In the genomic region with DNA sequence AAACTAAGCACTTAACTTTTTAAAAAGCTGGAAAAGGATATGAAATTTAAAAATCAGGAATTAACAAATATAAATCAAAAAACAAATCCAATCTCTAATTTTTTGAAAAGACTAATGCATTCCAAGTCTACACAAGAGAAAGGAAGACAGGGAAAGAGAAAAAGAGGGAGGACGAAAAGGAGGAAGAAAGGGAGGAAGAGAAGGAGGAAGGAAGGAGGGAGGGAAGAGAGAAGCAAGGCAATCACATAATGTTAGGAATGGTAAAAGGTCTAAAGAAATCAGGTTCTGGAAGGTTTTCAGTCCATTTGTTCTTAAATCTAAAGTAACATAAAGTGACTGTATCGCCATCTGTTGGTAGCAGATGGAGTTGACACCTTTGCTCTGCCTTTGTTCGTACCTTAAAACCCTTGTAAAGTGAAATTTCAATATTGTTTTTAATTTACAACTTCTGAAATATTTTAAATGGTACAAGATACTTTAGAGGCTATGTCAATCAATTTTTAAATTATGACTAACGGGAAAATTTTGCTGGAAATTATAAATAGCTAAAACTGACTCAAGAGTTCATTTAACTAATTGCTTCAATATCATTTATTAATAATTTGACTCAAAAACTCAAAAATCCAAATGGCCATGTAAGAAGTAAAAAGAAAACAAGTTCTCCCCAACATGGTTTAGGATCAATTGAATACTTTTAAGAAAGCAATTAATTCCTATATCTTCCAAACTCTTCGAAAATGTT, we compare ENCODE assay signal across 9 cellular contexts. TPM values are rescaled to one million over a fixed set of nuclear protein-coding genes. Genes with fewer than 3 reads are reported as not detected.
DNase-seq lines count a peak whose midpoint lies in the region; ATAC-seq and TF ChIP-seq lines count a peak whose summit lies in the region.
"Had no signal": no experiment of that assay in that cellular context is flagged by ENCODE, and none has a peak within 500 bp of the region (broad histone marks: within the 10 kb centered on the region; RNA-seq: fewer than 3 reads in every experiment).

No MANE protein-coding gene starts in this region.

- no peaks in the 10 kb centered on the region for H3K79me1 ChIP-seq in IMR-90 (ENCODE audit: low read depth in 1 of 2, low read length in 2 of 2)

- no peak overlapping the region for H2BK5ac ChIP-seq in IMR-90 (ENCODE audit: low read depth, low read length, poor library complexity, severe bottlenecking)

- H3K4me3 ChIP-seq in IMR-90 (ENCODE audit: insufficient read depth, low read depth, low read length) (no peak overlapping the region), parathyroid adenoma (ENCODE audit: low read depth, low read length) (no peak overlapping the region)

- DNase-seq in activated CD4-positive, alpha-beta T cell treated with anti-CD3 and anti-CD28 coated beads for 36 hours, result peak; percentile 57
- DNase-seq in activated CD4-positive, alpha-beta T cell treated with anti-CD3 and anti-CD28 coated beads for 1 hour, result no peak
- DNase-seq in IMR-90 (peak; percentile 67), SKM-1 treated with dmso at 0.1 percent for 144 hours (lab: John Stamatoyannopoulos, UW; ENCODE audit: unreplicated experiment) (peak; percentile 40), endothelial cell (ENCODE audit: low spot score) (peak; percentile 25), NK-92 (lab: John Stamatoyannopoulos, UW; ENCODE audit: unreplicated experiment) (no peak)

- H3K27me3 Mint-ChIP-seq in activated CD4-positive, alpha-beta T cell treated with anti-CD3 and anti-CD28 coated beads for 36 hours, result peaks cover 12% of the 10 kb centered on the region
- no peaks in the 10 kb centered on the region for H3K27me3 Mint-ChIP-seq in endothelial cell (ENCODE audit: unreplicated experiment)

- TF ChIP-seq POLR2A in IMR-90 (IDR thresholded peaks at IDR 0.05; ENCODE audit: low read depth, low read length), result no peak

- H3K79me2 ChIP-seq in parathyroid adenoma, result no peaks in the 10 kb centered on the region

- H3K4me2 ChIP-seq in IMR-90 (ENCODE audit: low read depth, low read length) (no peak overlapping the region), parathyroid adenoma (ENCODE audit: low read length) (no peak overlapping the region)

- no peak overlapping the region for H3K14ac ChIP-seq in IMR-90 (replicated peaks; ENCODE audit: low read depth, low read length)

- H3K56ac ChIP-seq in IMR-90 (ENCODE audit: extremely low read depth, insufficient read depth, low read length), result no peak overlapping the region

- H3K9ac ChIP-seq in IMR-90 (ENCODE audit: low read depth, low read length), result no peak overlapping the region
- H3K9ac ChIP-seq in parathyroid adenoma, result no peak overlapping the region

- H3K27me3 ChIP-seq in IMR-90 (ENCODE audit: control insufficient read depth, insufficient read depth, low read length) (no peaks in the 10 kb centered on the region; the same call in 1 of the 2 replicates), parathyroid adenoma (ENCODE audit: control insufficient read depth, insufficient read depth, low read length) (no peaks in the 10 kb centered on the region)

- H3K27ac Mint-ChIP-seq in activated CD4-positive, alpha-beta T cell treated with anti-CD3 and anti-CD28 coated beads for 36 hours, result no peak overlapping the region
- H3K27ac Mint-ChIP-seq in endothelial cell (ENCODE audit: unreplicated experiment), result peak overlapping the region; percentile 25
- H3K27ac Mint-ChIP-seq: stimulated activated naive CD8-positive, alpha-beta T cell treated with anti-CD3 and anti-CD28 coated beads, Interleukin-15, Interleukin-2, amounts not matched to agents 100 ng/mL and 50 ng/mL, for 24 hours had no signal

- H3K4me1 ChIP-seq in IMR-90 (ENCODE audit: control insufficient read depth, insufficient read depth, low read length) (no peaks in the 10 kb centered on the region), parathyroid adenoma (no peaks in the 10 kb centered on the region)

- no peak overlapping the region for H2BK15ac ChIP-seq in IMR-90 (ENCODE audit: low read depth, low read length)

- no peak for ATAC-seq in activated CD4-positive, alpha-beta T cell treated with anti-CD3 and anti-CD28 coated beads for 36 hours
- ATAC-seq in IMR-90 (ENCODE audit: low read depth), result peak; percentile 44; the same call in 1 of the 2 replicates
- no peak for ATAC-seq in GM21390 (IDR thresholded peaks at IDR 0.05; ENCODE audit: unreplicated experiment)

- no TSS peak for BruUV-seq in IMR-90 (replicated peaks; lab: Mats Ljungman, UMichigan)

- H2AFZ ChIP-seq in IMR-90 (replicated peaks; ENCODE audit: low read length, poor library complexity) (no peak overlapping the region), parathyroid adenoma (no peak overlapping the region)

- CTCF ChIA-PET in activated CD4-positive, alpha-beta T cell treated with anti-CD3 and anti-CD28 coated beads for 36 hours (lab: Charles Lee), result interaction anchor here (0.7 to 8.8 kb wide), 22 partner anchors 9 to 746 kb away, joined by 3 to 133 read pairs (median 4); no protein-coding TSS in a partner anchor
- CTCF ChIA-PET in IMR-90 (lab: Yijun Ruan, JAX), result interaction anchor here (0.6 to 0.9 kb wide), 5 partner anchors 12 to 368 kb away, joined by 3 to 4 read pairs (median 3); no protein-coding TSS in a partner anchor

- H3K18ac ChIP-seq in IMR-90 (ENCODE audit: low read depth, low read length), result no peak overlapping the region

- no peak overlapping the region for H4K5ac ChIP-seq in IMR-90 (ENCODE audit: low read depth, low read length)

- H2AK5ac ChIP-seq in IMR-90 (ENCODE audit: low read depth, low read length), result no peak overlapping the region

- in situ Hi-C loops in IMR-90 (cut with MboI; ENCODE audit: low sequenced_read_pairs), result loop anchor here (25.0 kb wide), 1 partner anchor 287 kb away; a partner anchor contains a TSS

- no peak overlapping the region for H2BK120ac ChIP-seq in IMR-90 (ENCODE audit: low read depth, low read length)

- H4K8ac ChIP-seq in IMR-90 (ENCODE audit: low read depth in 2 of 2, low read length in 2 of 2), result no peak overlapping the region

- H3K27ac ChIP-seq in IMR-90 (ENCODE audit: insufficient read depth, low read length) (no peak overlapping the region), parathyroid adenoma (no peak overlapping the region)

- H3K4ac ChIP-seq in IMR-90 (ENCODE audit: low read depth, low read length), result no peak overlapping the region

- 0 out of 2 replicates have a peak overlapping the region, but pooled peaks have one; percentile 45 for H2BK20ac ChIP-seq in IMR-90 (ENCODE audit: low read depth, low read length)

- no peaks in the 10 kb centered on the region for H3K36me3 Mint-ChIP-seq in activated CD4-positive, alpha-beta T cell treated with anti-CD3 and anti-CD28 coated beads for 36 hours (ENCODE audit: low read depth)
- no peaks in the 10 kb centered on the region for H3K36me3 Mint-ChIP-seq in endothelial cell (ENCODE audit: low read depth, unreplicated experiment)

- no CpG with 5 or more reads among the region's 5 CpGs for WGBS in IMR-90 (ENCODE audit: extremely low coverage in 2 of 2, insufficient read length in 1 of 2), 2 experiments

- H3K9me3 Mint-ChIP-seq in activated CD4-positive, alpha-beta T cell treated with anti-CD3 and anti-CD28 coated beads for 36 hours (ENCODE audit: low read depth), result no peaks in the 10 kb centered on the region
- no peaks in the 10 kb centered on the region for H3K9me3 Mint-ChIP-seq in endothelial cell (ENCODE audit: unreplicated experiment)
- H3K9me3 Mint-ChIP-seq: stimulated activated naive CD8-positive, alpha-beta T cell treated with anti-CD3 and anti-CD28 coated beads, Interleukin-15, Interleukin-2, amounts not matched to agents 100 ng/mL and 50 ng/mL, for 24 hours had no signal

- dilution Hi-C loops in IMR-90 (cut with HindIII; ENCODE audit: low sequenced_read_pairs, unreplicated experiment), result no loop called here

- H3K4me1 Mint-ChIP-seq in activated CD4-positive, alpha-beta T cell treated with anti-CD3 and anti-CD28 coated beads for 36 hours, result no peaks in the 10 kb centered on the region
- H3K4me1 Mint-ChIP-seq in endothelial cell (ENCODE audit: unreplicated experiment), result no peaks in the 10 kb centered on the region

- H2AK9ac ChIP-seq in IMR-90 (replicated peaks; ENCODE audit: low read depth, low read length, poor library complexity), result no peak overlapping the region

- POLR2A ChIA-PET in activated CD4-positive, alpha-beta T cell treated with anti-CD3 and anti-CD28 coated beads for 36 hours (lab: Charles Lee), result no interaction called here
- POLR2A ChIA-PET in IMR-90 (lab: Charles Lee; ENCODE audit: unreplicated experiment), result no interaction called here

- peak; percentile 73 for TF ChIP-seq CTCF in IMR-90 (conservative IDR thresholded peaks at IDR 0.05; ENCODE audit: low read depth, low read length)
- TF ChIP-seq CTCF in endothelial cell (IDR thresholded peaks at IDR 0.05; ENCODE audit: unreplicated experiment), result peak; percentile 82
- peak; percentile 60 for TF ChIP-seq CTCF in parathyroid adenoma (IDR thresholded peaks at IDR 0.05)

- H3K36me3 ChIP-seq in IMR-90 (ENCODE audit: control insufficient read depth, insufficient read depth, low read length) (no peaks in the 10 kb centered on the region), parathyroid adenoma (ENCODE audit: control insufficient read depth, insufficient read depth, low read length) (no peaks in the 10 kb centered on the region)

- no peaks in the 10 kb centered on the region for H3K9me1 ChIP-seq in IMR-90 (ENCODE audit: insufficient read depth, low read length)

- intact Hi-C loops in activated CD4-positive, alpha-beta T cell treated with anti-CD3 and anti-CD28 coated beads for 36 hours (cut with DNase I, micrococcal nuclease), result loop anchor here (1.0 to 10.0 kb wide), 2 partner anchors 130 to 297 kb away; no protein-coding TSS in a partner anchor
- intact Hi-C loops in IMR-90 (cut with micrococcal nuclease), result loop anchor here (5.0 kb wide), 1 partner anchor 297 kb away; no protein-coding TSS in a partner anchor

- no peaks in the 10 kb centered on the region for H3K9me3 ChIP-seq in IMR-90 (ENCODE audit: control insufficient read depth, insufficient read depth, low read length)
- no peaks in the 10 kb centered on the region for H3K9me3 ChIP-seq in parathyroid adenoma (ENCODE audit: control insufficient read depth, low read length)

- peak; percentile 65 for TF ChIP-seq RAD21 in IMR-90 (IDR thresholded peaks at IDR 0.05; ENCODE audit: low read length)

- no peak overlapping the region for H3K4me3 Mint-ChIP-seq in activated CD4-positive, alpha-beta T cell treated with anti-CD3 and anti-CD28 coated beads for 36 hours
- no peak overlapping the region for H3K4me3 Mint-ChIP-seq in endothelial cell (ENCODE audit: unreplicated experiment)
- H3K4me3 Mint-ChIP-seq: stimulated activated naive CD8-positive, alpha-beta T cell treated with anti-CD3 and anti-CD28 coated beads, Interleukin-15, Interleukin-2, amounts not matched to agents 100 ng/mL and 50 ng/mL, for 24 hours had no signal

- H4K91ac ChIP-seq in IMR-90 (ENCODE audit: insufficient read depth, low read depth, low read length), result no peak overlapping the region

- no peak overlapping the region for H3K23ac ChIP-seq in IMR-90 (ENCODE audit: low read depth, low read length)

- H4K20me1 ChIP-seq in IMR-90 (ENCODE audit: insufficient read depth, low read length), result no peaks in the 10 kb centered on the region

RNA-seq across cellular contexts. Expression of a gene that starts 20.4 kb away (rescaled TPM):
- 10 to 100 TPM; 17.6 to 21.5 TPM for total RNA-seq in activated CD4-positive, alpha-beta T cell treated with anti-CD3 and anti-CD28 coated beads for 36 hours
- 3.9 and 4.4 TPM in 2 replicates for total RNA-seq in IMR-90 (2012; rRNA removed)
- polyA plus RNA-seq in IMR-90 (2012; rRNA removed), result 0.93 and 1.2 TPM in 2 replicates
- 0.40 and 0.66 TPM in 2 replicates for polyA plus RNA-seq in IMR-90 (2012; cell fraction: cytosol; rRNA removed)
- polyA plus RNA-seq in IMR-90 (2012; cell fraction: nucleus; rRNA removed; ENCODE audit: low replicate concordance), result 0.91 and 1.8 TPM in 2 replicates
- 26.6 TPM for total RNA-seq in endothelial cell (ENCODE audit: unreplicated experiment)

Comparison
In these comparisons a context has a peak if more than half of its experiments do, and no peak if none do; other contexts are left out.
1. DNase-seq: peak in activated CD4-positive, alpha-beta T cell treated with anti-CD3 and anti-CD28 coated beads for 36 hours (single experiment), IMR-90 (single experiment), SKM-1 treated with dmso at 0.1 percent for 144 hours (single experiment) and endothelial cell (single experiment); none in activated CD4-positive, alpha-beta T cell treated with anti-CD3 and anti-CD28 coated beads for 1 hour (single experiment) and NK-92 (single experiment).
2. Peak in every context shown above with its lines, with median percentiles within 50 percentile points of each other: CTCF ChIP-seq.